ENCODE assay signal across 8 cellular contexts in the genomic region with DNA sequence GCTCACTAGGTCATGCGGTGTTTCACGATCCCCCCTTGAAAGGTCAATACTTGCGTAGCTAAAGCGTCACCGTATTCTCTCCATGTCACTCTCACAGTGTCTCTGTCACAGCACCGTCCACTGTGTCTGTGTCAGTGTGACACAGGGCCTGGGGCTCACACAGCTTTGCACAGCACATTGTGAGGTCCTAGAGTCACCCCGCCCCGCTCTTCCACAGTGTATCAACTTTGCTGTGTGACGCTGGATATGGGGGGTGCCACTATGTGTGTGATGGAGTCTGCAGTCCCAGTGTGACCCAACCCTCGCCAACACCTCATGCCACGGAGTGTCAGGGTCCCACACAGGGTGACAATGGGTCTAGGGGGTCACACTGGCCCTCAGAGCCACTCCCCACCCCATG. TPM values are rescaled to one million over a fixed set of nuclear protein-coding genes. Genes with fewer than 3 reads are reported as not detected.
DNase-seq lines count a peak whose midpoint lies in the region; ATAC-seq and TF ChIP-seq lines count a peak whose summit lies in the region.

No MANE protein-coding gene starts in this region.

- H3K4me1 Mint-ChIP-seq in activated CD4-positive, alpha-beta T cell treated with anti-CD3 and anti-CD28 coated beads, Interleukin-2, amount 10 ng/mL, durations not matched to agents 7 days and 5 days: peaks cover 9% of the 10 kb centered on the region
- H3K4me1 Mint-ChIP-seq in central memory CD8-positive, alpha-beta T cell: peaks cover 4% of the 10 kb centered on the region

- ATAC-seq in central memory CD8-positive, alpha-beta T cell (replicated peaks; ENCODE audit: extremely low read depth, poor library complexity, severe bottlenecking): no peak
- no peak for ATAC-seq in lung (ENCODE audit: insufficient read depth, low FRiP score)
- ATAC-seq in GM18511 (IDR thresholded peaks at IDR 0.05; ENCODE audit: unreplicated experiment): no peak
- ATAC-seq in GM21786 (IDR thresholded peaks at IDR 0.05; ENCODE audit: unreplicated experiment): no peak

- H3K27ac ChIP-seq in lung (ENCODE audit: low read depth in 1 of 2, low read length in 1 of 2): no peak overlapping the region
- H3K27ac ChIP-seq in testis: no peak overlapping the region

- POLR2A ChIA-PET in activated CD4-positive, alpha-beta T cell treated with anti-CD3 and anti-CD28 coated beads, Interleukin-2, amount 10 ng/mL, durations not matched to agents 7 days and 5 days (lab: Charles Lee): no interaction called here

- TF ChIP-seq CTCF in lung (IDR thresholded peaks at IDR 0.05; ENCODE audit: control extremely low read depth, extremely low read depth) (no peak), testis (IDR thresholded peaks at IDR 0.05) (no peak)

- no peak overlapping the region for H3K27ac Mint-ChIP-seq in activated CD4-positive, alpha-beta T cell treated with anti-CD3 and anti-CD28 coated beads, Interleukin-2, amount 10 ng/mL, durations not matched to agents 7 days and 5 days
- H3K27ac Mint-ChIP-seq in central memory CD8-positive, alpha-beta T cell (ENCODE audit: low read depth): no peak overlapping the region

- H3K27me3 ChIP-seq in lung (ENCODE audit: control insufficient read depth, insufficient read depth) (no peaks in the 10 kb centered on the region), testis (no peaks in the 10 kb centered on the region)

- no peaks in the 10 kb centered on the region for H3K36me3 Mint-ChIP-seq in activated CD4-positive, alpha-beta T cell treated with anti-CD3 and anti-CD28 coated beads, Interleukin-2, amount 10 ng/mL, durations not matched to agents 7 days and 5 days (ENCODE audit: low read depth)
- H3K36me3 Mint-ChIP-seq in central memory CD8-positive, alpha-beta T cell (ENCODE audit: insufficient read depth): no peaks in the 10 kb centered on the region

- intact Hi-C loops in testis (cut with DNase I; ENCODE audit: low total_unique reads): no loop called here

- H3K4me1 ChIP-seq in lung (ENCODE audit: control insufficient read depth in 2 of 2, insufficient read depth in 2 of 2, low read length in 2 of 2): peaks cover 0 to 8% of the 10 kb centered on the region in 2 donors
- peaks cover 3% of the 10 kb centered on the region for H3K4me1 ChIP-seq in testis

- TF ChIP-seq POLR2A in testis (IDR thresholded peaks at IDR 0.05): no peak

- 77 to 80% methylated on average over 11 of the region's 11 CpGs for WGBS in lung, 2 donors
- WGBS in testis, 2 donors: 52 to 72% methylated on average over 9 to 10 of the region's 11 CpGs

- H3K4me3 Mint-ChIP-seq in activated CD4-positive, alpha-beta T cell treated with anti-CD3 and anti-CD28 coated beads, Interleukin-2, amount 10 ng/mL, durations not matched to agents 7 days and 5 days: peak overlapping the region; percentile 64
- peak overlapping the region; percentile 16 for H3K4me3 Mint-ChIP-seq in central memory CD8-positive, alpha-beta T cell

- peak overlapping the region; percentile 38 for H3K4me3 ChIP-seq in lung
- H3K4me3 ChIP-seq in testis: peak overlapping the region; percentile 45 to 61

- no peaks in the 10 kb centered on the region for H3K36me3 ChIP-seq in lung (ENCODE audit: control insufficient read depth in 2 of 2, insufficient read depth in 2 of 2, low read length in 2 of 2)
- no peaks in the 10 kb centered on the region for H3K36me3 ChIP-seq in testis (ENCODE audit: low read depth, missing control alignments)

- H3K9me3 ChIP-seq in lung (ENCODE audit: control insufficient read depth in 2 of 2, insufficient read depth in 1 of 2, low read length in 1 of 2): no peaks in the 10 kb centered on the region
- no peaks in the 10 kb centered on the region for H3K9me3 ChIP-seq in testis

- no peak for DNase-seq in activated CD4-positive, alpha-beta T cell treated with anti-CD3 and anti-CD28 coated beads, Interleukin-2, amount 10 ng/mL, durations not matched to agents 7 days and 5 days
- DNase-seq in activated CD4-positive, alpha-beta T cell treated with anti-CD3 and anti-CD28 coated beads, Interleukin-2, amount 50 U/mL, for 1 hour: no peak
- no peak for DNase-seq in central memory CD8-positive, alpha-beta T cell (ENCODE audit: low spot score in 2 of 2)
- DNase-seq in lung (ENCODE audit: low spot score) (no peak), testis (no peak), COLO668 (lab: John Stamatoyannopoulos, UW; ENCODE audit: unreplicated experiment) (no peak)

- CTCF ChIA-PET in activated CD4-positive, alpha-beta T cell treated with anti-CD3 and anti-CD28 coated beads, Interleukin-2, amount 10 ng/mL, durations not matched to agents 7 days and 5 days (lab: Charles Lee): no interaction called here

- peaks cover 2% of the 10 kb centered on the region for H3K9me3 Mint-ChIP-seq in activated CD4-positive, alpha-beta T cell treated with anti-CD3 and anti-CD28 coated beads, Interleukin-2, amount 10 ng/mL, durations not matched to agents 7 days and 5 days
- H3K9me3 Mint-ChIP-seq in central memory CD8-positive, alpha-beta T cell: no peaks in the 10 kb centered on the region

- H3K27me3 Mint-ChIP-seq in activated CD4-positive, alpha-beta T cell treated with anti-CD3 and anti-CD28 coated beads, Interleukin-2, amount 10 ng/mL, durations not matched to agents 7 days and 5 days: peaks cover 41% of the 10 kb centered on the region
- H3K27me3 Mint-ChIP-seq in central memory CD8-positive, alpha-beta T cell: peaks cover 74% of the 10 kb centered on the region

RNA-seq across cellular contexts. Expression of gene P4HA3, which starts 0.6 kb away (rescaled TPM):
- not detected for total RNA-seq in activated CD4-positive, alpha-beta T cell treated with anti-CD3 and anti-CD28 coated beads, Interleukin-2, amount 10 ng/mL, durations not matched to agents 7 days and 5 days
- 1 to 10 TPM in 1 of 2 donors, under 1 TPM in 1; 0.40 to 3.3 TPM for total RNA-seq in lung
- polyA plus RNA-seq in lung: 1 to 10 TPM in 1 of 2 donors, under 1 TPM in 1; 0.89 to 1.1 TPM
- 1 to 10 TPM; 4.8 to 4.9 TPM for total RNA-seq in testis
- 8.1 TPM for polyA plus RNA-seq in testis (ENCODE audit: insufficient read depth, low read depth, low replicate concordance)
